Comparison of ENCODE assay signal across 11 cellular contexts in the genomic region with DNA sequence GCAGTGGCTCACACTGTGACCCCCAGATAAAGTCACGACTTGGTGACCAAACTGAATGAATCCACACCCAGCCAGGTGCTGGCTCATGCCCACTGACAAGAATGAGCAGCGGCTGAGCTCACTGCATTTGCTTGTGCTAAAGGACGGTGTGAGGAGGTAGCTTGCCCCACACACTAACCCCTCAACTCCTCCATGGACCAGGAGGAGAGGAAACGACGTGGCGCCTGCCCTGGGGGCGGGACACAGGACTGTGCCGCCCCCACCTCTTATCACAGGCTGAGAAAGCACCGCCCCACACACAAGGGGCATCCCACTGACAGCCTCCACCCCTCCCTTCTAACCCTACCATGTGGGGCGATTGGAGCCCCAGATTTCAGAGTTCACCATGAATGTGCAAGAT. TPM values are rescaled to one million over a fixed set of nuclear protein-coding genes. Genes with fewer than 3 reads are reported as not detected.
"Had no signal": no experiment of that assay in that cellular context is flagged by ENCODE, and none has a peak within 500 bp of the region (broad histone marks: within the 10 kb centered on the region; RNA-seq: fewer than 3 reads in every experiment).

No MANE protein-coding gene starts in this region.

- H3K4me1 ChIP-seq: HAP-1 had no signal

- H3K27ac ChIP-seq: GM23248, HL-60, KMS-11 had no signal

- DNase-seq: GM23248, GOT3, H7, KBM-7 had no signal

- H2AFZ ChIP-seq: GM23248 had no signal

- H3K4me3 ChIP-seq: GM23248, HAP-1 had no signal

- H3K4me2 ChIP-seq: KMS-11 had no signal

- H3K9me3 ChIP-seq: HAP-1 had no signal

- ATAC-seq: HCT116, HepG2 had no signal

- H3K9ac ChIP-seq: GM23248, KMS-11 had no signal

- H3K36me3 ChIP-seq: HAP-1 had no signal

RNA-seq across cellular contexts. Expression of a gene that starts 43.3 kb away (rescaled TPM):
- total RNA-seq: GM23248, H4, H7, HepG2, HT1080 had no signal
- polyA plus RNA-seq: GM23248, HepG2 had no signal
